1 cellular context compared by ENCODE assay signal in the genomic region with DNA sequence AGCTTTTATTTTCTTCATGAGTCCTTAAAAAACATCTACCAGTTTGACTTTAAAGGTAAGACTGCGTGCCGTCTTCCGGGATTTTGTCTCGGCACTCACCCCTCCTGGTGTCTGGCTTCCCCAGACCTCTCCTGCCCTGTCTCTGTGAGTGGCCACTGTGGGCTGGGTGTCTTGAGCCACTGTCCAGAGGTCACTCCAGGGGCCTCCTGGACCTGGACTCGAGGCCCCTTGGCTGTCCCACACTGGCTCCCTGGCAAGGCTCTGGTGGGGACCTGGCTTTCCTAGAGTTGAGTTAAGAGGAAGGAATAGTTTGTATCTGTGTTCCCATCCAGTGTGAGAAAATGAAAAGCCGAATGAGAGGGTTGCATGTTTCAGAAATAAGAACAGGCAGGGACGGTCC.
TF ChIP-seq lines count a peak whose summit lies in the region.

No MANE protein-coding gene starts in this region.

TF ChIP-seq in HepG2, 621 proteins besides CTCF, POLR2A, EP300 and RAD21 (continued from another document):
- TF ChIP-seq, protein P1, sequence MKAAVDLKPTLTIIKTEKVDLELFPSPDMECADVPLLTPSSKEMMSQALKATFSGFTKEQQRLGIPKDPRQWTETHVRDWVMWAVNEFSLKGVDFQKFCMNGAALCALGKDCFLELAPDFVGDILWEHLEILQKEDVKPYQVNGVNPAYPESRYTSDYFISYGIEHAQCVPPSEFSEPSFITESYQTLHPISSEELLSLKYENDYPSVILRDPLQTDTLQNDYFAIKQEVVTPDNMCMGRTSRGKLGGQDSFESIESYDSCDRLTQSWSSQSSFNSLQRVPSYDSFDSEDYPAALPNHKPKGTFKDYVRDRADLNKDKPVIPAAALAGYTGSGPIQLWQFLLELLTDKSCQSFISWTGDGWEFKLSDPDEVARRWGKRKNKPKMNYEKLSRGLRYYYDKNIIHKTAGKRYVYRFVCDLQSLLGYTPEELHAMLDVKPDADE (CRISPR knock-in tag; IDR thresholded peaks at IDR 0.05) = no peak
- TF ChIP-seq FOXA3 (CRISPR knock-in tag; IDR thresholded peaks at IDR 0.05) = no peak
- TF ChIP-seq, protein P2, sequence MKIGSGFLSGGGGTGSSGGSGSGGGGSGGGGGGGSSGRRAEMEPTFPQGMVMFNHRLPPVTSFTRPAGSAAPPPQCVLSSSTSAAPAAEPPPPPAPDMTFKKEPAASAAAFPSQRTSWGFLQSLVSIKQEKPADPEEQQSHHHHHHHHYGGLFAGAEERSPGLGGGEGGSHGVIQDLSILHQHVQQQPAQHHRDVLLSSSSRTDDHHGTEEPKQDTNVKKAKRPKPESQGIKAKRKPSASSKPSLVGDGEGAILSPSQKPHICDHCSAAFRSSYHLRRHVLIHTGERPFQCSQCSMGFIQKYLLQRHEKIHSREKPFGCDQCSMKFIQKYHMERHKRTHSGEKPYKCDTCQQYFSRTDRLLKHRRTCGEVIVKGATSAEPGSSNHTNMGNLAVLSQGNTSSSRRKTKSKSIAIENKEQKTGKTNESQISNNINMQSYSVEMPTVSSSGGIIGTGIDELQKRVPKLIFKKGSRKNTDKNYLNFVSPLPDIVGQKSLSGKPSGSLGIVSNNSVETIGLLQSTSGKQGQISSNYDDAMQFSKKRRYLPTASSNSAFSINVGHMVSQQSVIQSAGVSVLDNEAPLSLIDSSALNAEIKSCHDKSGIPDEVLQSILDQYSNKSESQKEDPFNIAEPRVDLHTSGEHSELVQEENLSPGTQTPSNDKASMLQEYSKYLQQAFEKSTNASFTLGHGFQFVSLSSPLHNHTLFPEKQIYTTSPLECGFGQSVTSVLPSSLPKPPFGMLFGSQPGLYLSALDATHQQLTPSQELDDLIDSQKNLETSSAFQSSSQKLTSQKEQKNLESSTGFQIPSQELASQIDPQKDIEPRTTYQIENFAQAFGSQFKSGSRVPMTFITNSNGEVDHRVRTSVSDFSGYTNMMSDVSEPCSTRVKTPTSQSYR (CRISPR knock-in tag; IDR thresholded peaks at IDR 0.05; ENCODE audit: borderline replicate concordance) = no peak
- TF ChIP-seq XRCC5 (optimal IDR thresholded peaks at IDR 0.05; ENCODE audit: low read length) = no peak
- no peak for TF ChIP-seq ZNF234 (CRISPR knock-in tag; conservative IDR thresholded peaks at IDR 0.05)
- TF ChIP-seq, protein P3, sequence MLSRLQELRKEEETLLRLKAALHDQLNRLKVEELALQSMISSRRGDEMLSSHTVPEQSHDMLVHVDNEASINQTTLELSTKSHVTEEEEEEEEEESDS (CRISPR knock-in tag; IDR thresholded peaks at IDR 0.05; ENCODE audit: borderline replicate concordance) = no peak
- TF ChIP-seq ZNF616 (CRISPR knock-in tag; IDR thresholded peaks at IDR 0.05; ENCODE audit: low read depth) = no peak
- TF ChIP-seq, protein P4, sequence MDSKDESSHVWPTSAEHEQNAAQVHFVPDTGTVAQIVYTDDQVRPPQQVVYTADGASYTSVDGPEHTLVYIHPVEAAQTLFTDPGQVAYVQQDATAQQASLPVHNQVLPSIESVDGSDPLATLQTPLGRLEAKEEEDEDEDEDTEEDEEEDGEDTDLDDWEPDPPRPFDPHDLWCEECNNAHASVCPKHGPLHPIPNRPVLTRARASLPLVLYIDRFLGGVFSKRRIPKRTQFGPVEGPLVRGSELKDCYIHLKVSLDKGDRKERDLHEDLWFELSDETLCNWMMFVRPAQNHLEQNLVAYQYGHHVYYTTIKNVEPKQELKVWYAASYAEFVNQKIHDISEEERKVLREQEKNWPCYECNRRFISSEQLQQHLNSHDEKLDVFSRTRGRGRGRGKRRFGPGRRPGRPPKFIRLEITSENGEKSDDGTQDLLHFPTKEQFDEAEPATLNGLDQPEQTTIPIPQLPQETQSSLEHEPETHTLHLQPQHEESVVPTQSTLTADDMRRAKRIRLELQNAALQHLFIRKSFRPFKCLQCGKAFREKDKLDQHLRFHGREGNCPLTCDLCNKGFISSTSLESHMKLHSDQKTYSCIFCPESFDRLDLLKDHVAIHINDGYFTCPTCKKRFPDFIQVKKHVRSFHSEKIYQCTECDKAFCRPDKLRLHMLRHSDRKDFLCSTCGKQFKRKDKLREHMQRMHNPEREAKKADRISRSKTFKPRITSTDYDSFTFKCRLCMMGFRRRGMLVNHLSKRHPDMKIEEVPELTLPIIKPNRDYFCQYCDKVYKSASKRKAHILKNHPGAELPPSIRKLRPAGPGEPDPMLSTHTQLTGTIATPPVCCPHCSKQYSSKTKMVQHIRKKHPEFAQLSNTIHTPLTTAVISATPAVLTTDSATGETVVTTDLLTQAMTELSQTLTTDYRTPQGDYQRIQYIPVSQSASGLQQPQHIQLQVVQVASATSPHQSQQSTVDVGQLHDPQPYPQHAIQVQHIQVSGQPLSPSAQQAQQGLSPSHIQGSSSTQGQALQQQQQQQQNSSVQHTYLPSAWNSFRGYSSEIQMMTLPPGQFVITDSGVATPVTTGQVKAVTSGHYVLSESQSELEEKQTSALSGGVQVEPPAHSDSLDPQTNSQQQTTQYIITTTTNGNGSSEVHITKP (CRISPR knock-in tag; IDR thresholded peaks at IDR 0.05; ENCODE audit: low read depth) = no peak
- TF ChIP-seq, protein P5, sequence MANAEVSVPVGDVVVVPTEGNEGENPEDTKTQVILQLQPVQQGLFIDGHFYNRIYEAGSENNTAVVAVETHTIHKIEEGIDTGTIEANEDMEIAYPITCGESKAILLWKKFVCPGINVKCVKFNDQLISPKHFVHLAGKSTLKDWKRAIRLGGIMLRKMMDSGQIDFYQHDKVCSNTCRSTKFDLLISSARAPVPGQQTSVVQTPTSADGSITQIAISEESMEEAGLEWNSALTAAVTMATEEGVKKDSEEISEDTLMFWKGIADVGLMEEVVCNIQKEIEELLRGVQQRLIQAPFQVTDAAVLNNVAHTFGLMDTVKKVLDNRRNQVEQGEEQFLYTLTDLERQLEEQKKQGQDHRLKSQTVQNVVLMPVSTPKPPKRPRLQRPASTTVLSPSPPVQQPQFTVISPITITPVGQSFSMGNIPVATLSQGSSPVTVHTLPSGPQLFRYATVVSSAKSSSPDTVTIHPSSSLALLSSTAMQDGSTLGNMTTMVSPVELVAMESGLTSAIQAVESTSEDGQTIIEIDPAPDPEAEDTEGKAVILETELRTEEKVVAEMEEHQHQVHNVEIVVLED (CRISPR knock-in tag; IDR thresholded peaks at IDR 0.05; ENCODE audit: borderline replicate concordance) = no peak
- TF ChIP-seq ZNF569 (CRISPR knock-in tag; IDR thresholded peaks at IDR 0.05; ENCODE audit: borderline replicate concordance) = no peak
- no peak for TF ChIP-seq MAF1 (CRISPR knock-in tag; IDR thresholded peaks at IDR 0.05; ENCODE audit: borderline replicate concordance)
TF ChIP-seq in HepG2: peak in this region for 0.
